1 cellular context compared by ENCODE assay signal in genomic region chr20:50415516-50416268, GRCh38.
TF ChIP-seq lines count a peak whose summit lies in the region.

No MANE protein-coding gene starts in this region.

TF ChIP-seq in HepG2, 621 proteins besides CTCF, POLR2A, EP300 and RAD21 (continued from another document and continues in another):
- 0 out of 2 replicates have a peak, but pooled peaks have one; percentile 31 for TF ChIP-seq RERE (CRISPR knock-in tag; IDR thresholded peaks at IDR 0.05; ENCODE audit: low read depth)
- no peak for TF ChIP-seq MBNL3 (CRISPR knock-in tag; conservative IDR thresholded peaks at IDR 0.05)
- TF ChIP-seq MXD4 (CRISPR knock-in tag; IDR thresholded peaks at IDR 0.05), result peak; percentile 40; the same call in 1 of the 2 replicates
- no peak for TF ChIP-seq AKNA (CRISPR knock-in tag; IDR thresholded peaks at IDR 0.05; ENCODE audit: borderline replicate concordance)
- TF ChIP-seq ZNF331 (CRISPR knock-in tag; IDR thresholded peaks at IDR 0.05), result peak; percentile 82
- TF ChIP-seq HDAC2 (CRISPR knock-in tag; IDR thresholded peaks at IDR 0.05), result peak; percentile 47
- no peak for TF ChIP-seq TERF1 (CRISPR knock-in tag; IDR thresholded peaks at IDR 0.05)
- TF ChIP-seq ZNF83 (CRISPR knock-in tag; IDR thresholded peaks at IDR 0.05; ENCODE audit: borderline replicate concordance), result 0 out of 2 replicates have a peak, but pooled peaks have one; percentile 75
- peak; percentile 78; the same call in 1 of the 2 replicates for TF ChIP-seq ZNF12 (CRISPR knock-in tag; IDR thresholded peaks at IDR 0.05)
- TF ChIP-seq SYNCRIP (IDR thresholded peaks at IDR 0.05; ENCODE audit: insufficient read depth, low read depth, low read length), result no peak
- TF ChIP-seq RCOR2 (CRISPR knock-in tag; IDR thresholded peaks at IDR 0.05), result peak; percentile 48
- TF ChIP-seq KLF15 (CRISPR knock-in tag; IDR thresholded peaks at IDR 0.05; ENCODE audit: borderline replicate concordance), result peak; percentile 59; the same call in 1 of the 2 replicates
- no peak for TF ChIP-seq IRF1 (CRISPR knock-in tag; IDR thresholded peaks at IDR 0.05; ENCODE audit: low read depth)
- no peak for TF ChIP-seq SRSF9 (IDR thresholded peaks at IDR 0.05; ENCODE audit: borderline replicate concordance, insufficient read depth, low read depth, low read length, poor library complexity, severe bottlenecking)
- TF ChIP-seq ZNF20 (CRISPR knock-in tag; IDR thresholded peaks at IDR 0.05), result no peak
- TF ChIP-seq CSRNP2 (CRISPR knock-in tag; conservative IDR thresholded peaks at IDR 0.05; ENCODE audit: low read depth), result no peak
- no peak for TF ChIP-seq CREM (IDR thresholded peaks at IDR 0.05)
- no peak for TF ChIP-seq CREM (CRISPR knock-in tag; IDR thresholded peaks at IDR 0.05)
- TF ChIP-seq ZGPAT (CRISPR knock-in tag; IDR thresholded peaks at IDR 0.05), result peak; percentile 84; the same call in 1 of the 2 replicates
- TF ChIP-seq NCOA2 (CRISPR knock-in tag; IDR thresholded peaks at IDR 0.05), result peak; percentile 34; the same call in 1 of the 2 replicates
- peak; percentile 29; the same call in 1 of the 2 replicates for TF ChIP-seq NR2C2 (CRISPR knock-in tag; IDR thresholded peaks at IDR 0.05; ENCODE audit: borderline replicate concordance)
- peak; percentile 53; the same call in 1 of the 2 replicates for TF ChIP-seq HOXA9 (CRISPR knock-in tag; IDR thresholded peaks at IDR 0.05; ENCODE audit: borderline replicate concordance)
- no peak for TF ChIP-seq PAF1 (CRISPR knock-in tag; IDR thresholded peaks at IDR 0.05)
- TF ChIP-seq SPEN (CRISPR knock-in tag; IDR thresholded peaks at IDR 0.05; ENCODE audit: low read depth), result peak; percentile 74; the same call in 1 of the 2 replicates
- peak; percentile 66; the same call in 1 of the 2 replicates for TF ChIP-seq KMT2A (CRISPR knock-in tag; IDR thresholded peaks at IDR 0.05)
- no peak; the same call in 1 of the 2 replicates for TF ChIP-seq CBFB (CRISPR knock-in tag; IDR thresholded peaks at IDR 0.05)
- 0 out of 2 replicates have a peak, but pooled peaks have one; percentile 36 for TF ChIP-seq FOXA1 (IDR thresholded peaks at IDR 0.05)
- TF ChIP-seq FOXA1 (CRISPR knock-in tag; IDR thresholded peaks at IDR 0.05), result 0 out of 2 replicates have a peak, but pooled peaks have one; percentile 23
- no peak for TF ChIP-seq HDAC6 (IDR thresholded peaks at IDR 0.05; ENCODE audit: low read depth, low read length)
- TF ChIP-seq ATM (IDR thresholded peaks at IDR 0.05; ENCODE audit: borderline replicate concordance), result no peak
- no peak for TF ChIP-seq PRDM4 (CRISPR knock-in tag; IDR thresholded peaks at IDR 0.05; ENCODE audit: borderline replicate concordance)
- no peak for TF ChIP-seq ZNF143 (CRISPR knock-in tag; IDR thresholded peaks at IDR 0.05)
- TF ChIP-seq ZNF441 (CRISPR knock-in tag; IDR thresholded peaks at IDR 0.05; ENCODE audit: borderline replicate concordance), result no peak
- 0 out of 2 replicates have a peak, but pooled peaks have one; percentile 24 for TF ChIP-seq CREBL2 (CRISPR knock-in tag; IDR thresholded peaks at IDR 0.05; ENCODE audit: borderline replicate concordance)
- no peak for TF ChIP-seq HOXA7 (CRISPR knock-in tag; IDR thresholded peaks at IDR 0.05)
- TF ChIP-seq ELK4 (CRISPR knock-in tag; IDR thresholded peaks at IDR 0.05; ENCODE audit: borderline replicate concordance), result no peak
- TF ChIP-seq NFYC (CRISPR knock-in tag; IDR thresholded peaks at IDR 0.05), result no peak
